In genomic region chr11:45647786-45648185, GRCh38 we compare ENCODE assay signal across 21 cellular contexts. TPM values are rescaled to one million over a fixed set of nuclear protein-coding genes. Genes with fewer than 3 reads are reported as not detected.
DNase-seq lines count a peak whose midpoint lies in the region; ATAC-seq, FAIRE-seq and TF ChIP-seq lines count a peak whose summit lies in the region.
"Had no signal": no experiment of that assay in that cellular context is flagged by ENCODE, and none has a peak within 500 bp of the region (broad histone marks: within the 10 kb centered on the region; RNA-seq: fewer than 3 reads in every experiment).

No MANE protein-coding gene starts in this region.

- peaks cover 12% of the 10 kb centered on the region for H3K4me1 Mint-ChIP-seq in activated T-cell treated with anti-CD3 and anti-CD28 coated beads, Interleukin-2, amount 50 U/mL, for 24 hours (ENCODE audit: low read depth)

- 16 to 30% methylated on average over 1 of the region's 1 CpG for WGBS in pancreas, 2 donors

- H3K4me3 ChIP-seq in WERI-Rb-1 (ENCODE audit: low read depth, low read length): no peak overlapping the region
- no peak overlapping the region for H3K4me3 ChIP-seq in vagina
- no peak overlapping the region for H3K4me3 ChIP-seq in pancreas

- intact Hi-C loops in vagina (cut with DNase I) (no loop called here), pancreas (cut with DNase I) (loop anchor here in 1 of 3 donors (10.0 kb wide), 1 partner anchor 263 kb away; no protein-coding TSS in a partner anchor)

- no peaks in the 10 kb centered on the region for H3K9me3 ChIP-seq in WERI-Rb-1 (ENCODE audit: severe bottlenecking)
- H3K9me3 ChIP-seq in vagina: no peaks in the 10 kb centered on the region
- no peaks in the 10 kb centered on the region for H3K9me3 ChIP-seq in pancreas

- peak; percentile 45 for DNase-seq in activated CD8-positive, alpha-beta memory T cell treated with anti-CD3 and anti-CD28 coated beads for 24 hours
- no peak for DNase-seq in activated CD8-positive, alpha-beta memory T cell treated with anti-CD3 and anti-CD28 coated beads, Interleukin-2, amount 50 U/mL, for 48 hours
- DNase-seq in WERI-Rb-1 (peak; percentile 13), iPS-NIHi7 (ENCODE audit: extremely low spot score) (peak; percentile 48), vagina (ENCODE audit: extremely low spot score in 2 of 2) (peak; percentile 34 to 54), SK-N-DZ (ENCODE audit: low spot score) (no peak), pancreas (no peak)
- no peak for DNase-seq in activated T-cell treated with anti-CD3 and anti-CD28 coated beads, Interleukin-2, amount 50 U/mL, for 24 hours
- DNase-seq: AML-193, DMS79, HCEC 1CT, MM.1S, NCI-H1105, NCI-H1694, NCI-H2081 treated with DMSO at 0.1 percent for 48 hours, NCI-H446 treated with DMSO at 0.1 percent for 48 hours, NCI-H748 treated with DMSO at 0.1 percent for 48 hours, OCI-M1, SHP77 treated with DMSO at 0.1 percent for 48 hours had no signal

- no peaks in the 10 kb centered on the region for H3K4me1 ChIP-seq in vagina
- H3K4me1 ChIP-seq in pancreas: no peaks in the 10 kb centered on the region

- no peak overlapping the region for H3K27ac Mint-ChIP-seq in activated T-cell treated with anti-CD3 and anti-CD28 coated beads, Interleukin-2, amount 50 U/mL, for 24 hours
- H3K27ac Mint-ChIP-seq: CD14-positive monocyte had no signal

- FAIRE-seq in pancreas (lab: Jason Lieb, UNC): no peak

- TF ChIP-seq CTCF in WERI-Rb-1 (IDR thresholded peaks at IDR 0.05; ENCODE audit: low read depth, low read length) (no peak), vagina (IDR thresholded peaks at IDR 0.05) (no peak), pancreas (IDR thresholded peaks at IDR 0.05) (no peak)

- TF ChIP-seq POLR2A in vagina (IDR thresholded peaks at IDR 0.05): no peak

- H3K27ac ChIP-seq in WERI-Rb-1 (no peak overlapping the region), vagina (no peak overlapping the region), pancreas (no peak overlapping the region)
- H3K27ac ChIP-seq: 22Rv1 had no signal

- H3K27me3 Mint-ChIP-seq in activated T-cell treated with anti-CD3 and anti-CD28 coated beads, Interleukin-2, amount 50 U/mL, for 24 hours: peaks cover 36% of the 10 kb centered on the region

- H3K9me3 Mint-ChIP-seq in activated T-cell treated with anti-CD3 and anti-CD28 coated beads, Interleukin-2, amount 50 U/mL, for 24 hours: no peaks in the 10 kb centered on the region

- H3K4me3 Mint-ChIP-seq in activated T-cell treated with anti-CD3 and anti-CD28 coated beads, Interleukin-2, amount 50 U/mL, for 24 hours: no peak overlapping the region
- H3K4me3 Mint-ChIP-seq: CD14-positive monocyte had no signal

- no peak for ATAC-seq in pancreas

- H3K36me3 ChIP-seq in WERI-Rb-1 (peaks cover 19% of the 10 kb centered on the region), vagina (no peaks in the 10 kb centered on the region), pancreas (no peaks in the 10 kb centered on the region)

- no peaks in the 10 kb centered on the region for H3K36me3 Mint-ChIP-seq in activated T-cell treated with anti-CD3 and anti-CD28 coated beads, Interleukin-2, amount 50 U/mL, for 24 hours (ENCODE audit: low read depth)
- H3K36me3 Mint-ChIP-seq: CD14-positive monocyte had no signal

- no peaks in the 10 kb centered on the region for H3K27me3 ChIP-seq in WERI-Rb-1 (ENCODE audit: insufficient read depth, low read depth, severe bottlenecking)
- no peaks in the 10 kb centered on the region for H3K27me3 ChIP-seq in vagina
- peaks cover 0 to 6% (median 0%) of the 10 kb centered on the region in 4 donors for H3K27me3 ChIP-seq in pancreas

RNA-seq across cellular contexts. Expression of gene CHST1, which starts 17.6 kb away (rescaled TPM):
- total RNA-seq in vagina (2.0 TPM), pancreas (1 to 10 TPM in 2 of 6 donors, under 1 TPM in 4; 0.23 to 4.8 (median 0.50) TPM)
- polyA plus RNA-seq in SK-N-DZ (2014; cell fraction: cytosol; rRNA removed): 0.08 TPM in 1 of 2 replicates, not detected in the other
- polyA plus RNA-seq in SK-N-DZ (2014; cell fraction: nucleus; rRNA removed): 0.25 and 0.75 TPM in 2 replicates
- polyA plus RNA-seq in pancreas: 1 to 10 TPM in 1 of 2 donors, under 1 TPM in 1; 0.76 to 1.4 TPM
- polyA plus RNA-seq: CD14-positive monocyte had no signal

Comparison
In these comparisons a context has a peak if more than half of its experiments do, and no peak if none do; other contexts are left out.
1. DNase-seq: peak in activated CD8-positive, alpha-beta memory T cell treated with anti-CD3 and anti-CD28 coated beads for 24 hours (single experiment), WERI-Rb-1 (single experiment), iPS-NIHi7 (single experiment) and vagina (2 of 2); none in activated CD8-positive, alpha-beta memory T cell treated with anti-CD3 and anti-CD28 coated beads, Interleukin-2, amount 50 U/mL, for 48 hours (single experiment), activated T-cell treated with anti-CD3 and anti-CD28 coated beads, Interleukin-2, amount 50 U/mL, for 24 hours (single experiment), SK-N-DZ (single experiment) and pancreas (0 of 6).